ENCODE assay signal across 1 cellular context in the genomic region with DNA sequence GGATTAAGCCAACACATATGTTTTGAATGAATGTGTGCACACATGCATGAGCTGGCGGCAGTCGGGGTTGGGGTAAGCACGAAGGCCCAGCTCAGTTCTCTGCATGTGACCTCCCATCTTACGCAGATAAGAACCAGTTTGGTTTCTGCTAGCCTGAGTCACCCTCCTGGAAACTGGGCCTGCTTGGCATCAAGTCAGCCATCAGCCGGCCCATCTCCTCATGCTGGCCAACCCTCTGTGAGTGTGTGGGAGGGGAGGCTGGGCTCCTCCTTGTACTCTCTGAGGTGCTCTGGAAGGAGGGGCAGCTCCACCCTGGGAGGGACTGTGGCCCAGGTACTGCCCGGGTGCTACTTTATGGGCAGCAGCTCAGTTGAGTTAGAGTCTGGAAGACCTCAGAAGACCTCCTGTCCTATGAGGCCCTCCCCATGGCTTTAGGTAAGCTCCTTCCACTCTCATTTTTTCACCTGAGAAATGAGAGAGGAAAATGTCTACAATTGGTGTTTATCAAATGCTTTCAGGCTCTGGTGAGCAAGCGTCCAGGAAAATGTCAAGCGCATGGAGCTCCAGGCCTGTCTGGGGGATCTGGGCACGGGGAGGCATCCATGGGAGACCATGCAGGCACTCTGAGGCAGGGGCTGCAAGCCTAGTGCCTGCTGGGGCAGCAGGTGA.
TF ChIP-seq lines count a peak whose summit lies in the region.

No MANE protein-coding gene starts in this region.

TF ChIP-seq in SK-N-SH, 30 proteins besides CTCF, POLR2A, EP300 and RAD21:
- TF ChIP-seq MEF2A (IDR thresholded peaks at IDR 0.05; ENCODE audit: borderline replicate concordance, low read depth) = no peak
- TF ChIP-seq FOXJ3 (CRISPR knock-in tag; IDR thresholded peaks at IDR 0.05) = no peak
- no peak for TF ChIP-seq SMC3 (IDR thresholded peaks at IDR 0.05; ENCODE audit: low read depth, low read length)
- no peak for TF ChIP-seq MXI1 (IDR thresholded peaks at IDR 0.05; ENCODE audit: low read depth, low read length)
